8 cellular contexts compared by ENCODE assay signal in genomic region chr10:134205-134742, GRCh38. TPM values are rescaled to one million over a fixed set of nuclear protein-coding genes. Genes with fewer than 3 reads are reported as not detected.
DNase-seq lines count a peak whose midpoint lies in the region; ATAC-seq and TF ChIP-seq lines count a peak whose summit lies in the region.

No MANE protein-coding gene starts in this region.

- no peak for TF ChIP-seq CTCF in foreskin keratinocyte (conservative IDR thresholded peaks at IDR 0.05)
- no peak for TF ChIP-seq CTCF in progenitor cell of endocrine pancreas (IDR thresholded peaks at IDR 0.05; ENCODE audit: unreplicated experiment)

- peaks cover 25% of the 10 kb centered on the region for H3K27me3 ChIP-seq in HUES64 (ENCODE audit: insufficient read depth, low read length)
- H3K27me3 ChIP-seq in foreskin keratinocyte, result no peaks in the 10 kb centered on the region

- H3K4me3 ChIP-seq in HUES64 (ENCODE audit: low read length), result peak overlapping the region; percentile 73

- H3K9me3 ChIP-seq in HUES64 (ENCODE audit: insufficient read depth, low read depth, low read length), result no peaks in the 10 kb centered on the region

- peaks cover 9% of the 10 kb centered on the region for H3K36me3 Mint-ChIP-seq in activated T-cell treated with anti-CD3 and anti-CD28 coated beads, Interleukin-2, amount 50 U/mL, for 24 hours (ENCODE audit: low read depth)
- H3K36me3 Mint-ChIP-seq in progenitor cell of endocrine pancreas (ENCODE audit: insufficient read depth), result no peaks in the 10 kb centered on the region

- WGBS in HUES64, result under 1% methylated on average over 26 of the region's 26 CpGs

- ATAC-seq in GM21515 (IDR thresholded peaks at IDR 0.05; ENCODE audit: unreplicated experiment), result peak; percentile 19
- ATAC-seq in foreskin keratinocyte, result no peak
- ATAC-seq in GM18870 (IDR thresholded peaks at IDR 0.05; ENCODE audit: unreplicated experiment), result no peak

- peaks cover 42% of the 10 kb centered on the region for H3K4me1 Mint-ChIP-seq in activated T-cell treated with anti-CD3 and anti-CD28 coated beads, Interleukin-2, amount 50 U/mL, for 24 hours (ENCODE audit: low read depth)
- H3K4me1 Mint-ChIP-seq in progenitor cell of endocrine pancreas (ENCODE audit: low read depth), result peaks cover 25% of the 10 kb centered on the region

- H3K4me1 ChIP-seq in HUES64 (ENCODE audit: insufficient read depth, low read length) (peaks cover 23% of the 10 kb centered on the region), foreskin keratinocyte (peaks cover 28% of the 10 kb centered on the region)

- H3K9me3 Mint-ChIP-seq in activated T-cell treated with anti-CD3 and anti-CD28 coated beads, Interleukin-2, amount 50 U/mL, for 24 hours, result no peaks in the 10 kb centered on the region
- no peaks in the 10 kb centered on the region for H3K9me3 Mint-ChIP-seq in progenitor cell of endocrine pancreas (ENCODE audit: low read depth)

- H3K36me3 ChIP-seq in HUES64 (ENCODE audit: insufficient read depth, low read length), result no peaks in the 10 kb centered on the region

- H3K27me3 Mint-ChIP-seq in activated T-cell treated with anti-CD3 and anti-CD28 coated beads, Interleukin-2, amount 50 U/mL, for 24 hours, result no peaks in the 10 kb centered on the region
- no peaks in the 10 kb centered on the region for H3K27me3 Mint-ChIP-seq in progenitor cell of endocrine pancreas

- H3K9ac ChIP-seq in HUES64 (ENCODE audit: low read depth, low read length), result peak overlapping the region; percentile 96

- H3K27ac ChIP-seq in HUES64 (ENCODE audit: low read depth, low read length), result no peak overlapping the region
- H3K27ac ChIP-seq in foreskin keratinocyte, result no peak overlapping the region

- DNase-seq in NCI-H187 (lab: John Stamatoyannopoulos, UW) (peak; percentile 14 to 33), NCI-H187 treated with DMSO at 0.1 percent for 48 hours (lab: John Stamatoyannopoulos, UW) (no peak), foreskin keratinocyte (peak; percentile 12 to 32), progenitor cell of endocrine pancreas (ENCODE audit: low spot score, unreplicated experiment) (no peak)
- no peak for DNase-seq in activated T-cell treated with anti-CD3 and anti-CD28 coated beads, Interleukin-2, amount 50 U/mL, for 24 hours

- peak overlapping the region; percentile 86 for H3K4me3 Mint-ChIP-seq in activated T-cell treated with anti-CD3 and anti-CD28 coated beads, Interleukin-2, amount 50 U/mL, for 24 hours
- H3K4me3 Mint-ChIP-seq in progenitor cell of endocrine pancreas (ENCODE audit: low read depth), result peak overlapping the region; percentile 82

- H3K27ac Mint-ChIP-seq in activated T-cell treated with anti-CD3 and anti-CD28 coated beads, Interleukin-2, amount 50 U/mL, for 24 hours, result peak overlapping the region; percentile 91
- H3K27ac Mint-ChIP-seq in progenitor cell of endocrine pancreas, result peak overlapping the region; percentile 93

RNA-seq across cellular contexts. Expression of gene ZMYND11, which starts 1.0 kb away (rescaled TPM):
- 20.4 TPM for polyA plus RNA-seq in HUES64 (2013, experiment 1 of 2)
- polyA plus RNA-seq in HUES64 (2013, experiment 2 of 2), result 20.0 TPM
- total RNA-seq in foreskin keratinocyte (40.4 and 41.4 TPM in 2 replicates), progenitor cell of endocrine pancreas (69.2 and 74.4 TPM in 2 replicates)
- 11.1 and 13.4 TPM in 2 replicates for polyA plus RNA-seq in foreskin keratinocyte

Comparison
In these comparisons a context has a peak if more than half of its experiments do, and no peak if none do; other contexts are left out.
1. DNase-seq: peak in NCI-H187 (2 of 2) and foreskin keratinocyte (2 of 2); none in NCI-H187 treated with DMSO at 0.1 percent for 48 hours (single experiment), activated T-cell treated with anti-CD3 and anti-CD28 coated beads, Interleukin-2, amount 50 U/mL, for 24 hours (single experiment) and progenitor cell of endocrine pancreas (single experiment).